Comparison of ENCODE assay signal across 22 cellular contexts in genomic region chr14:71815110-71815509, GRCh38.
"Had no signal": no experiment of that assay in that cellular context is flagged by ENCODE, and none has a peak within 500 bp of the region (broad histone marks: within the 10 kb centered on the region; RNA-seq: fewer than 3 reads in every experiment).

No MANE protein-coding gene starts in this region.

- H3K36me3 Mint-ChIP-seq: activated naive CD4-positive, alpha-beta T cell treated with anti-CD3 and anti-CD28 coated beads, Interleukin-2, amount 10 ng/mL, durations not matched to agents 7 days and 5 days; activated naive CD8-positive, alpha-beta T cell treated with anti-CD3 and anti-CD28 coated beads for 36 hours had no signal

- H3K4me3 Mint-ChIP-seq: activated CD8-positive, alpha-beta T cell treated with anti-CD3 and anti-CD28 coated beads for 36 hours; activated naive CD4-positive, alpha-beta T cell treated with anti-CD3 and anti-CD28 coated beads, Interleukin-2, amount 10 ng/mL, durations not matched to agents 7 days and 5 days; activated naive CD8-positive, alpha-beta T cell treated with anti-CD3 and anti-CD28 coated beads for 36 hours; activated T-cell treated with anti-CD3 and anti-CD28 coated beads, Interleukin-2, amount 50 U/mL, for 72 hours had no signal

- H3K27me3 ChIP-seq: brain microvascular endothelial cell, MG63 had no signal

- H3K27ac Mint-ChIP-seq: activated CD8-positive, alpha-beta T cell treated with anti-CD3 and anti-CD28 coated beads for 36 hours; activated naive CD4-positive, alpha-beta T cell treated with anti-CD3 and anti-CD28 coated beads, Interleukin-2, amount 10 ng/mL, durations not matched to agents 7 days and 5 days; activated naive CD8-positive, alpha-beta T cell treated with anti-CD3 and anti-CD28 coated beads for 36 hours; activated T-cell treated with anti-CD3 and anti-CD28 coated beads, Interleukin-2, amount 50 U/mL, for 72 hours; activated T-helper 2 cell treated with anti-CD3 and anti-CD28 coated beads, Interferon-gamma antibody, Interleukin-2, Interleukin-4, amounts not matched to agents 10 μg/mL and 5 μg/mL and 100 μg/mL, durations not matched to agents 14 hours and 24 hours and 36 hours had no signal

- DNase-seq: activated CD4-positive, alpha-beta T cell treated with anti-CD3 and anti-CD28 coated beads for 4 hours; activated CD8-positive, alpha-beta memory T cell treated with anti-CD3 and anti-CD28 coated beads, Interleukin-2, amount 50 U/mL, for 4 hours; activated CD8-positive, alpha-beta T cell treated with anti-CD3 and anti-CD28 coated beads for 36 hours; activated gamma-delta T cell treated with Interleukin-2 at 50 U/mL for 16 hours; activated naive CD4-positive, alpha-beta T cell treated with anti-CD3 and anti-CD28 coated beads, Interleukin-2, amount 10 ng/mL, durations not matched to agents 7 days and 5 days; activated naive CD8-positive, alpha-beta T cell treated with anti-CD3 and anti-CD28 coated beads for 36 hours; activated T-cell treated with anti-CD3 and anti-CD28 coated beads, Interleukin-2, amount 50 U/mL, for 72 hours; brain microvascular endothelial cell; cerebellar nuclear complex; MG63; MV-4-11; NCI-H1105; NCI-H1694; NCI-H2081; NCI-H446; NCI-H524; NCI-H82; SIG-M5; T-helper 1 cell; WERI-Rb-1 had no signal

- H3K27ac ChIP-seq: brain microvascular endothelial cell, WERI-Rb-1 had no signal

- H3K36me3 ChIP-seq: brain microvascular endothelial cell, MG63, WERI-Rb-1 had no signal

- ATAC-seq: activated CD4-positive, CD25-positive, alpha-beta regulatory T cell treated with anti-CD3 and anti-CD28 coated beads, Interleukin-2, amount 50 U/mL, for 24 hours; activated CD8-positive, alpha-beta T cell treated with anti-CD3 and anti-CD28 coated beads for 36 hours; activated T-cell treated with anti-CD3 and anti-CD28 coated beads, Interleukin-2, amount 50 U/mL, for 72 hours had no signal

- H3K9me3 ChIP-seq: MG63 had no signal

- H3K4me3 ChIP-seq: MG63 had no signal

- H3K4me1 Mint-ChIP-seq: activated naive CD4-positive, alpha-beta T cell treated with anti-CD3 and anti-CD28 coated beads, Interleukin-2, amount 10 ng/mL, durations not matched to agents 7 days and 5 days; activated naive CD8-positive, alpha-beta T cell treated with anti-CD3 and anti-CD28 coated beads for 36 hours had no signal

- H3K9me3 Mint-ChIP-seq: activated naive CD4-positive, alpha-beta T cell treated with anti-CD3 and anti-CD28 coated beads, Interleukin-2, amount 10 ng/mL, durations not matched to agents 7 days and 5 days; activated T-cell treated with anti-CD3 and anti-CD28 coated beads, Interleukin-2, amount 50 U/mL, for 72 hours; activated T-helper 2 cell treated with anti-CD3 and anti-CD28 coated beads, Interferon-gamma antibody, Interleukin-2, Interleukin-4, amounts not matched to agents 10 μg/mL and 5 μg/mL and 100 μg/mL, durations not matched to agents 14 hours and 24 hours and 36 hours had no signal
